In the genomic region with DNA sequence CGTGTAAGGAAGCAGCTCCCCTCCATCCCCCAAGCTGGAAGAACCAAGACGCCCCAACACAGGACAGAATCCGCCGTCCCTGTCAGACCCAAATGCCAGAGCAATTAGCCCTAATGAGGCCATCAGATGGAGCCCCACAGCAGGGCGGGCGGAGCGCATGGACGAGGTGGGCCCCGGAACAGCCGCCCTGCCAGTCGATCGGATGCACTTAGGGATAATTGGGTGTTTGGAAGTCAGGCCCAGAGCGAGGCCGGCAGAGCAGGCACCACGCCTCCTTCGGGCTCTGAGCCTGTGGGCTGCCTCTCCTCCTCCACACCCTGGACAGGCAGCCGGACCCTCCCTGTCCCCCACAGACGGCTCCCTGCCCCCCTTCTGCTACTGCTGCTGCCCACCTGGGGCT, we compare ENCODE assay signal across 15 cellular contexts. TPM values are rescaled to one million over a fixed set of nuclear protein-coding genes. Genes with fewer than 3 reads are reported as not detected.
DNase-seq lines count a peak whose midpoint lies in the region; TF ChIP-seq lines count a peak whose summit lies in the region.
"Had no signal": no experiment of that assay in that cellular context is flagged by ENCODE, and none has a peak within 500 bp of the region (broad histone marks: within the 10 kb centered on the region; RNA-seq: fewer than 3 reads in every experiment).

No MANE protein-coding gene starts in this region.

- H3K23ac ChIP-seq in neuronal stem cell (ENCODE audit: low read depth, low read length, poor library complexity) = peak overlapping the region; percentile 67

- H3K14ac ChIP-seq in neuronal stem cell (ENCODE audit: low read length) = peak overlapping the region; percentile 47

- H3K79me1 ChIP-seq in neuronal stem cell (ENCODE audit: low read depth, low read length) = peaks cover 5% of the 10 kb centered on the region

- no peak overlapping the region for H3K4ac ChIP-seq in neuronal stem cell (ENCODE audit: low read length)

- H3K9me3 ChIP-seq in WERI-Rb-1 (ENCODE audit: severe bottlenecking) (no peaks in the 10 kb centered on the region), neuronal stem cell (replicated peaks in 1 of 2; ENCODE audit: control insufficient read depth in 2 of 2, insufficient read depth in 1 of 2, low read depth in 1 of 2, low read length in 2 of 2) (no peaks in the 10 kb centered on the region)
- H3K9me3 ChIP-seq: BLaER1, Caco-2 had no signal

- H2BK5ac ChIP-seq in neuronal stem cell (ENCODE audit: low read length) = no peak overlapping the region

- H2AK5ac ChIP-seq in neuronal stem cell (ENCODE audit: low read depth, low read length) = peak overlapping the region; percentile 72

- no peak overlapping the region for H3K9ac ChIP-seq in neuronal stem cell (ENCODE audit: low read depth, low read length, poor library complexity)
- H3K9ac ChIP-seq: BLaER1 had no signal

- H3K4me3 ChIP-seq in WERI-Rb-1 (ENCODE audit: low read depth, low read length) = no peak overlapping the region
- no peak overlapping the region for H3K4me3 ChIP-seq in neuronal stem cell (ENCODE audit: low read length in 2 of 2)
- H3K4me3 ChIP-seq: BLaER1 had no signal

- peak overlapping the region; percentile 46 for H4K91ac ChIP-seq in neuronal stem cell (ENCODE audit: low read depth, low read length, poor library complexity)

- WGBS in neuronal stem cell (ENCODE audit: extremely low coverage in 2 of 2, insufficient read length in 2 of 2, insufficient replicate concordance in 1 of 2), 2 donors = no CpG with 5 or more reads among the region's 18 CpGs

- H3K4me2 ChIP-seq in neuronal stem cell (ENCODE audit: insufficient read depth, low read length, poor library complexity, severe bottlenecking) = no peak overlapping the region
- H3K4me2 ChIP-seq: BLaER1 had no signal

- peaks cover 0 to 10% of the 10 kb centered on the region in 2 donors for H3K4me1 ChIP-seq in neuronal stem cell (ENCODE audit: control insufficient read depth in 2 of 2, insufficient read depth in 1 of 2, low read depth in 1 of 2, low read length in 2 of 2)

- H3K27ac ChIP-seq in WERI-Rb-1 (no peak overlapping the region), neuronal stem cell (replicated peaks; ENCODE audit: low read length) (no peak overlapping the region)
- H3K27ac ChIP-seq: BLaER1 had no signal

- peak; percentile 39 for DNase-seq in GM03348 (ENCODE audit: low spot score)
- peak; percentile 76 for DNase-seq in NCI-H2227 (lab: John Stamatoyannopoulos, UW; ENCODE audit: unreplicated experiment)
- peak; percentile 41 for DNase-seq in WERI-Rb-1
- DNase-seq in neuronal stem cell (ENCODE audit: low spot score) = no peak
- no peak for DNase-seq in NCI-H345 treated with DMSO at 0.1 percent for 48 hours (lab: John Stamatoyannopoulos, UW; ENCODE audit: unreplicated experiment)
- no peak for DNase-seq in SHP77 (lab: John Stamatoyannopoulos, UW)
- no peak for DNase-seq in iPS-NIHi11 (ENCODE audit: low spot score)
- DNase-seq: 8988T; AML-193; Caco-2; CD8-positive, alpha-beta memory T cell; DMS53; GF-D8; H9 had no signal

- H4K8ac ChIP-seq in neuronal stem cell (ENCODE audit: low read depth, low read length) = peak overlapping the region; percentile 86

- H3K27me3 ChIP-seq in WERI-Rb-1 (ENCODE audit: insufficient read depth, low read depth, severe bottlenecking) (peaks cover 4% of the 10 kb centered on the region), neuronal stem cell (ENCODE audit: control insufficient read depth in 3 of 3, insufficient read depth in 3 of 3, low read depth in 1 of 3, low read length in 3 of 3) (peaks cover 0 to 28% (median 0%) of the 10 kb centered on the region in 3 experiments)

- peak overlapping the region; percentile 71 for H2BK15ac ChIP-seq in neuronal stem cell (ENCODE audit: low read length)

- peak overlapping the region; percentile 63 for H2BK12ac ChIP-seq in neuronal stem cell (ENCODE audit: low read length)

- peak overlapping the region; percentile 82 for H2BK120ac ChIP-seq in neuronal stem cell (ENCODE audit: low read depth, low read length)

- TF ChIP-seq CTCF in WERI-Rb-1 (IDR thresholded peaks at IDR 0.05; ENCODE audit: low read depth, low read length) = no peak

- H3K36me3 ChIP-seq in WERI-Rb-1 = no peaks in the 10 kb centered on the region
- H3K36me3 ChIP-seq in neuronal stem cell (replicated peaks in 1 of 2; ENCODE audit: control insufficient read depth in 2 of 2, insufficient read depth in 2 of 2, low read length in 2 of 2) = peaks cover 0 to 2% of the 10 kb centered on the region in 2 donors
- H3K36me3 ChIP-seq: BLaER1 had no signal

- no peak overlapping the region for H2AFZ ChIP-seq in neuronal stem cell (ENCODE audit: low read length)

- H3K18ac ChIP-seq in neuronal stem cell (ENCODE audit: low read length) = peak overlapping the region; percentile 77

RNA-seq across cellular contexts. Expression of a gene that starts 5.5 kb away (rescaled TPM):
- polyA plus RNA-seq in neuronal stem cell (2013, experiment 1 of 2) = 1.0 TPM
- polyA plus RNA-seq in neuronal stem cell (2013, experiment 2 of 2) = 0.82 TPM
- polyA plus RNA-seq: CD8-positive, alpha-beta memory T cell had no signal

RNA-seq across cellular contexts. Expression of a gene that starts 16.1 kb away (rescaled TPM):
- not detected for polyA plus RNA-seq in neuronal stem cell (2013, experiment 1 of 2)
- not detected for polyA plus RNA-seq in neuronal stem cell (2013, experiment 2 of 2)
- polyA plus RNA-seq: CD8-positive, alpha-beta memory T cell had no signal

RNA-seq across cellular contexts. Expression of a gene that starts 37.9 kb away (rescaled TPM):
- 11.8 TPM for polyA plus RNA-seq in neuronal stem cell (2013, experiment 1 of 2)
- polyA plus RNA-seq in neuronal stem cell (2013, experiment 2 of 2) = 11.0 TPM
- polyA plus RNA-seq: CD8-positive, alpha-beta memory T cell had no signal

Comparison
In these comparisons a context has a peak if more than half of its experiments do, and no peak if none do; other contexts are left out.
1. DNase-seq: peak in GM03348 (single experiment), NCI-H2227 (single experiment) and WERI-Rb-1 (single experiment); none in neuronal stem cell (single experiment), NCI-H345 treated with DMSO at 0.1 percent for 48 hours (single experiment), SHP77 (0 of 2) and iPS-NIHi11 (single experiment).